In genomic region chr16:3187798-3188674, GRCh38 we compare ENCODE assay signal across 8 cellular contexts. TPM values are rescaled to one million over a fixed set of nuclear protein-coding genes. Genes with fewer than 3 reads are reported as not detected.
A peak's percentile ranks its signal among the peaks of the same experiment; 100 is the strongest.
DNase-seq lines count a peak whose midpoint lies in the region; ATAC-seq, FAIRE-seq and TF ChIP-seq lines count a peak whose summit lies in the region.

Gene OR1F1, plus strand, starts transcription at chr16:3188204.

- POLR2A ChIA-PET in GM10248 (lab: Yijun Ruan, JAX) = interaction anchor here (0.6 to 0.8 kb wide), 3 partner anchors 14 to 102 kb away, joined by 3 to 6 read pairs (median 4); no protein-coding TSS in a partner anchor
- POLR2A ChIA-PET in activated CD8-positive, alpha-beta T cell treated with anti-CD3 and anti-CD28 coated beads, Interleukin-2, amount 10 ng/mL, durations not matched to agents 7 days and 5 days (lab: Charles Lee) = interaction anchor here (0.5 to 2.4 kb wide), 6 partner anchors 16 to 95 kb away, joined by 3 to 10 read pairs (median 3); partner anchors contain the start of genes ZNF200, ZNF213 and ZNF263

- H3K4me3 ChIP-seq in smooth muscle cell = peak within 1 kb of the TSS; percentile 77

- CTCF ChIA-PET in GM10248 (lab: Yijun Ruan, JAX) = interaction anchor here (1.1 kb wide), 1 partner anchor 157 kb away, joined by 3 read pairs; no protein-coding TSS in a partner anchor
- CTCF ChIA-PET in activated CD8-positive, alpha-beta T cell treated with anti-CD3 and anti-CD28 coated beads, Interleukin-2, amount 10 ng/mL, durations not matched to agents 7 days and 5 days (lab: Charles Lee) = interaction anchor here (0.9 to 2.5 kb wide), 3 partner anchors 16 to 272 kb away, joined by 3 to 7 read pairs (median 5); partner anchors contain the start of genes TIGD7 and ZNF75A

- TF ChIP-seq CTCF in GM10248 (IDR thresholded peaks at IDR 0.05; ENCODE audit: control extremely low read depth, extremely low read depth, low read depth, missing control alignments) (no peak), smooth muscle cell (IDR thresholded peaks at IDR 0.05; ENCODE audit: borderline replicate concordance, insufficient read depth, poor library complexity, severe bottlenecking) (no peak), D721Med (IDR thresholded peaks at IDR 0.05; ENCODE audit: insufficient read depth, missing control alignments) (no peak)

- DNase-seq in GM10248 (ENCODE audit: extremely low spot score) = peak; percentile 58
- peak; percentile 60 to 80 for DNase-seq in NCI-H2081 (lab: John Stamatoyannopoulos, UW)
- peak; percentile 86 for DNase-seq in activated CD8-positive, alpha-beta T cell treated with anti-CD3 and anti-CD28 coated beads, Interleukin-2, amount 10 ng/mL, durations not matched to agents 7 days and 5 days
- DNase-seq in fibroblast of gingiva (ENCODE audit: low read depth) = peak; percentile 68
- DNase-seq in smooth muscle cell (lab: John Stamatoyannopoulos, UW; ENCODE audit: unreplicated experiment) = no peak
- no peak for DNase-seq in GDM1 (lab: John Stamatoyannopoulos, UW)
- DNase-seq in posterior vena cava (ENCODE audit: low spot score) = no peak
- no peak for DNase-seq in D721Med (ENCODE audit: insufficient read length, low spot score)

- H3K27ac Mint-ChIP-seq in activated CD8-positive, alpha-beta T cell treated with anti-CD3 and anti-CD28 coated beads, Interleukin-2, amount 10 ng/mL, durations not matched to agents 7 days and 5 days = peak within 1 kb of the TSS; percentile 76

- no peaks in the 10 kb centered on the region for H3K79me2 ChIP-seq in smooth muscle cell (ENCODE audit: low read depth)

- no peaks in the 10 kb centered on the region for H4K20me1 ChIP-seq in smooth muscle cell (ENCODE audit: low read depth)

- intact Hi-C loops in posterior vena cava (cut with DNase I) = no loop called here

- H3K4me2 ChIP-seq in smooth muscle cell = peak within 1 kb of the TSS; percentile 90

- under 1% methylated on average over 46 of the region's 51 CpGs for WGBS in smooth muscle cell (ENCODE audit: low lambda C conversion rate)

- no peak within 1 kb of the TSS for H3K27ac ChIP-seq in smooth muscle cell (ENCODE audit: low read depth)

- H3K36me3 Mint-ChIP-seq in activated CD8-positive, alpha-beta T cell treated with anti-CD3 and anti-CD28 coated beads, Interleukin-2, amount 10 ng/mL, durations not matched to agents 7 days and 5 days (ENCODE audit: low read depth) = peaks cover 9% of the 10 kb centered on the region

- peaks cover 7% of the 10 kb centered on the region for H3K4me1 ChIP-seq in smooth muscle cell (ENCODE audit: low read depth)

- peaks cover 6% of the 10 kb centered on the region for H3K9me3 Mint-ChIP-seq in activated CD8-positive, alpha-beta T cell treated with anti-CD3 and anti-CD28 coated beads, Interleukin-2, amount 10 ng/mL, durations not matched to agents 7 days and 5 days (ENCODE audit: insufficient read depth)

- peak; percentile 49 for ATAC-seq in activated CD8-positive, alpha-beta T cell treated with anti-CD3 and anti-CD28 coated beads, Interleukin-2, amount 10 ng/mL, durations not matched to agents 7 days and 5 days

- H3K9ac ChIP-seq in smooth muscle cell (ENCODE audit: low read depth) = peak within 1 kb of the TSS; percentile 34

- no peaks in the 10 kb centered on the region for H3K9me3 ChIP-seq in smooth muscle cell (replicated peaks; ENCODE audit: low read depth)

- H3K4me1 Mint-ChIP-seq in activated CD8-positive, alpha-beta T cell treated with anti-CD3 and anti-CD28 coated beads, Interleukin-2, amount 10 ng/mL, durations not matched to agents 7 days and 5 days (ENCODE audit: low read depth) = peaks cover 65% of the 10 kb centered on the region

- H3K36me3 ChIP-seq in smooth muscle cell (ENCODE audit: low read depth) = no peaks in the 10 kb centered on the region

- H3K27me3 ChIP-seq in smooth muscle cell (ENCODE audit: low read depth) = peaks cover 24% of the 10 kb centered on the region

- H3F3A ChIP-seq in smooth muscle cell (ENCODE audit: low read depth) = peaks cover 5% of the 10 kb centered on the region

- FAIRE-seq in D721Med (lab: Jason Lieb, UNC) = no peak

- H3K4me3 Mint-ChIP-seq in activated CD8-positive, alpha-beta T cell treated with anti-CD3 and anti-CD28 coated beads, Interleukin-2, amount 10 ng/mL, durations not matched to agents 7 days and 5 days = peak within 1 kb of the TSS; percentile 68

- H3K27me3 Mint-ChIP-seq in activated CD8-positive, alpha-beta T cell treated with anti-CD3 and anti-CD28 coated beads, Interleukin-2, amount 10 ng/mL, durations not matched to agents 7 days and 5 days (ENCODE audit: low read depth) = peaks cover 58% of the 10 kb centered on the region

- H2AFZ ChIP-seq in smooth muscle cell (ENCODE audit: low read depth) = peak within 1 kb of the TSS; percentile 100

RNA-seq across cellular contexts. Expression of gene OR1F1, which starts in this region (rescaled TPM):
- not detected for total RNA-seq in activated CD8-positive, alpha-beta T cell treated with anti-CD3 and anti-CD28 coated beads, Interleukin-2, amount 10 ng/mL, durations not matched to agents 7 days and 5 days
- total RNA-seq in smooth muscle cell = not detected in 2 replicates
- not detected in 2 replicates for polyA plus RNA-seq in smooth muscle cell
- total RNA-seq in posterior vena cava = not detected

Comparison
In these comparisons a context has a peak if more than half of its experiments do, and no peak if none do; other contexts are left out.
1. Peak in DNase-seq and ATAC-seq in activated CD8-positive, alpha-beta T cell treated with anti-CD3 and anti-CD28 coated beads, Interleukin-2, amount 10 ng/mL, durations not matched to agents 7 days and 5 days; RNA of the gene not detected or under 1 TPM.
2. DNase-seq: peak in GM10248 (single experiment), NCI-H2081 (2 of 2) and fibroblast of gingiva (single experiment); none in smooth muscle cell (single experiment), GDM1 (single experiment), posterior vena cava (single experiment) and D721Med (single experiment).